In genomic region chr16:11543676-11544393, GRCh38 we compare ENCODE assay signal across 19 cellular contexts. TPM values are rescaled to one million over a fixed set of nuclear protein-coding genes. Genes with fewer than 3 reads are reported as not detected.
DNase-seq lines count a peak whose midpoint lies in the region; ATAC-seq and TF ChIP-seq lines count a peak whose summit lies in the region.
"Had no signal": no experiment of that assay in that cellular context is flagged by ENCODE, and none has a peak within 500 bp of the region (broad histone marks: within the 10 kb centered on the region; RNA-seq: fewer than 3 reads in every experiment).

No MANE protein-coding gene starts in this region.

- no peaks in the 10 kb centered on the region for H3K9me3 Mint-ChIP-seq in CD4-positive, alpha-beta T cell
- H3K9me3 Mint-ChIP-seq in glutamatergic neuron (ENCODE audit: unreplicated experiment) (peaks cover 8% of the 10 kb centered on the region), neural progenitor cell (peaks cover 2% of the 10 kb centered on the region)
- H3K9me3 Mint-ChIP-seq: naive B cell had no signal

- H3K4me2 ChIP-seq in neural progenitor cell, result peak overlapping the region; percentile 4

- H3K4me1 ChIP-seq in neural progenitor cell, result peaks cover 8% of the 10 kb centered on the region
- H3K4me1 ChIP-seq: prostate gland had no signal

- POLR2A ChIA-PET in CD4-positive, alpha-beta T cell (lab: Charles Lee), result interaction anchor here (0.7 kb wide), 1 partner anchor 16 kb away, joined by 3 read pairs; no protein-coding TSS in a partner anchor

- H3K4me3 Mint-ChIP-seq in CD4-positive, alpha-beta T cell, result no peak overlapping the region
- H3K4me3 Mint-ChIP-seq in glutamatergic neuron (ENCODE audit: unreplicated experiment) (peak overlapping the region; percentile 58), neural progenitor cell (no peak overlapping the region)
- H3K4me3 Mint-ChIP-seq: naive B cell had no signal

- H4K20me1 ChIP-seq in neural progenitor cell (ENCODE audit: low read depth), result no peaks in the 10 kb centered on the region

- no peaks in the 10 kb centered on the region for H3K36me3 ChIP-seq in neural progenitor cell
- H3K36me3 ChIP-seq: prostate gland had no signal

- no peaks in the 10 kb centered on the region for H3K79me2 ChIP-seq in neural progenitor cell (ENCODE audit: low read depth)

- peak overlapping the region; percentile 54 for H3K27ac Mint-ChIP-seq in CD4-positive, alpha-beta T cell
- H3K27ac Mint-ChIP-seq in glutamatergic neuron (ENCODE audit: unreplicated experiment) (no peak overlapping the region), neural progenitor cell (no peak overlapping the region)

- H3K4me1 Mint-ChIP-seq in CD4-positive, alpha-beta T cell (ENCODE audit: low read depth), result peaks cover 16% of the 10 kb centered on the region
- H3K4me1 Mint-ChIP-seq in glutamatergic neuron (ENCODE audit: low read depth, unreplicated experiment) (peaks cover 6% of the 10 kb centered on the region), neural progenitor cell (peaks cover 11% of the 10 kb centered on the region)

- CTCF ChIA-PET in CD4-positive, alpha-beta T cell (lab: Charles Lee), result no interaction called here

- H2AFZ ChIP-seq in neural progenitor cell (replicated peaks), result no peak overlapping the region

- H3K27ac ChIP-seq in CD4-positive, alpha-beta T cell (ENCODE audit: low read depth, low read length), result no peak overlapping the region
- H3K27ac ChIP-seq in neural progenitor cell, result no peak overlapping the region
- H3K27ac ChIP-seq: prostate gland had no signal

- ATAC-seq in CD4-positive, alpha-beta T cell (ENCODE audit: poor library complexity), result no peak
- no peak for ATAC-seq in HG02870 (IDR thresholded peaks at IDR 0.05; ENCODE audit: unreplicated experiment)
- ATAC-seq in HG02759 (IDR thresholded peaks at IDR 0.05; ENCODE audit: unreplicated experiment), result no peak
- ATAC-seq: left lobe of liver had no signal

- no peaks in the 10 kb centered on the region for H3K9me3 ChIP-seq in CD4-positive, alpha-beta T cell (ENCODE audit: control insufficient read depth, low read length)
- H3K9me3 ChIP-seq in neural progenitor cell (ENCODE audit: low read depth), result no peaks in the 10 kb centered on the region
- H3K9me3 ChIP-seq: prostate gland, vagina had no signal

- no peak overlapping the region for H3K9ac ChIP-seq in neural progenitor cell

- DNase-seq in CD4-positive, alpha-beta T cell, result no peak
- DNase-seq in ELF-1 (ENCODE audit: low read depth, low spot score) (peak; percentile 78), glutamatergic neuron (no peak), neural progenitor cell (ENCODE audit: low spot score) (peak; percentile 49), ecto neural progenitor cell (ENCODE audit: low spot score) (no peak)
- DNase-seq: activated CD4-positive, alpha-beta T cell treated with anti-CD3 and anti-CD28 coated beads, Interleukin-2, amount 50 U/mL, for 1 hour; activated gamma-delta T cell treated with Interleukin-2 at 50 U/mL for 16 hours; aorta; DMS79 treated with DMSO at 0.1 percent for 48 hours; naive B cell; NCI-H1105 treated with DMSO at 0.1 percent for 48 hours; NCI-H446 treated with DMSO at 0.1 percent for 48 hours; SHP77; T-helper 1 cell had no signal

- intact Hi-C loops in CD4-positive, alpha-beta T cell (cut with DNase I, micrococcal nuclease), result no loop called here

- no peak overlapping the region for H3K4me3 ChIP-seq in neural progenitor cell
- H3K4me3 ChIP-seq: prostate gland, vagina had no signal

- no peaks in the 10 kb centered on the region for H3K27me3 Mint-ChIP-seq in CD4-positive, alpha-beta T cell
- H3K27me3 Mint-ChIP-seq in glutamatergic neuron (ENCODE audit: unreplicated experiment), result no peaks in the 10 kb centered on the region
- peaks cover 13% of the 10 kb centered on the region for H3K27me3 Mint-ChIP-seq in neural progenitor cell (ENCODE audit: insufficient read depth, low read depth)
- H3K27me3 Mint-ChIP-seq: naive B cell had no signal

- TF ChIP-seq CTCF in CD4-positive, alpha-beta T cell (IDR thresholded peaks at IDR 0.05), result no peak
- no peak for TF ChIP-seq CTCF in glutamatergic neuron (IDR thresholded peaks at IDR 0.05; ENCODE audit: partially characterized antibody, unreplicated experiment)
- no peak for TF ChIP-seq CTCF in neural progenitor cell (IDR thresholded peaks at IDR 0.05)

- peaks cover 36% of the 10 kb centered on the region for H3K36me3 Mint-ChIP-seq in CD4-positive, alpha-beta T cell (ENCODE audit: low read depth)
- peaks cover 14% of the 10 kb centered on the region for H3K36me3 Mint-ChIP-seq in glutamatergic neuron (ENCODE audit: unreplicated experiment)
- peaks cover 2% of the 10 kb centered on the region for H3K36me3 Mint-ChIP-seq in neural progenitor cell

- H3F3A ChIP-seq in neural progenitor cell (ENCODE audit: low read depth), result no peaks in the 10 kb centered on the region

- H3K27me3 ChIP-seq in CD4-positive, alpha-beta T cell (ENCODE audit: control insufficient read depth, insufficient read depth, low read length), result no peaks in the 10 kb centered on the region
- no peaks in the 10 kb centered on the region for H3K27me3 ChIP-seq in neural progenitor cell
- H3K27me3 ChIP-seq: vagina had no signal

RNA-seq across cellular contexts. Expression of gene LITAF, which starts 42.9 kb away (rescaled TPM):
- 100 to 1,000 TPM; 226 to 257 TPM for total RNA-seq in CD4-positive, alpha-beta T cell
- 29.2 TPM for total RNA-seq in glutamatergic neuron (ENCODE audit: unreplicated experiment)
- 42.5 and 50.0 TPM in 2 replicates for total RNA-seq in neural progenitor cell (ENCODE audit: low replicate concordance)

Comparison
In these comparisons a context has a peak if more than half of its experiments do, and no peak if none do; other contexts are left out.
1. DNase-seq: peak in ELF-1 (single experiment) and neural progenitor cell (single experiment); none in CD4-positive, alpha-beta T cell (0 of 10), glutamatergic neuron (single experiment) and ecto neural progenitor cell (single experiment).